28 cellular contexts compared by ENCODE assay signal in the genomic region with DNA sequence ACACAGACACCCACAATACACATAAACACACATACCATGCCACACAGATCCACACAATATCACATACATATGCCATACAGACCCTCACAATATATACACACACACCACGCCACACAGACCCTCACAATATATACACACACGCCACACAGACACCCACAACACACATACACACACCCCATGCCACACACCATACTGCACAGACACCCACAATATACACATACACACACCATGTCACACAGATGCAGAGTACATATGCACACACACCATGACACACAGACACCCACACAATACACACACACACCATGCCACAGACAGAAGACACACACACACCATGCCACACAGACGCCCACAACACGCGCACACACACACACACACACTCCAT. TPM values are rescaled to one million over a fixed set of nuclear protein-coding genes. Genes with fewer than 3 reads are reported as not detected.
"Had no signal": no experiment of that assay in that cellular context is flagged by ENCODE, and none has a peak within 500 bp of the region (broad histone marks: within the 10 kb centered on the region; RNA-seq: fewer than 3 reads in every experiment).

No MANE protein-coding gene starts in this region.

- FAIRE-seq: frontal cortex had no signal

- H3K9me3 ChIP-seq: ascending aorta, breast epithelium had no signal

- H3K27ac ChIP-seq: ascending aorta, breast epithelium, coronary artery, dorsolateral prefrontal cortex had no signal

- H3K27me3 ChIP-seq: ascending aorta, dorsolateral prefrontal cortex had no signal

- H3K4me1 ChIP-seq: ascending aorta, breast epithelium had no signal

- H3K36me3 ChIP-seq: ascending aorta, breast epithelium had no signal

- H3K4me3 ChIP-seq: ascending aorta, breast epithelium, coronary artery, dorsolateral prefrontal cortex had no signal

- DNase-seq: activated CD4-positive, alpha-beta memory T cell treated with anti-CD3 and anti-CD28 coated beads, Interleukin-2, amount 10 ng/mL, durations not matched to agents 7 days and 5 days; activated CD4-positive, alpha-beta T cell treated with anti-CD3 and anti-CD28 coated beads for 36 hours; activated CD4-positive, alpha-beta T cell treated with anti-CD3 and anti-CD28 coated beads, Interleukin-2, amount 10 ng/mL, durations not matched to agents 7 days and 5 days; activated CD4-positive, alpha-beta T cell treated with anti-CD3 and anti-CD28 coated beads, Interleukin-2, amount 50 U/mL, for 4 hours; activated CD4-positive, CD25-positive, alpha-beta regulatory T cell; activated CD4-positive, CD25-positive, alpha-beta regulatory T cell treated with anti-CD3 and anti-CD28 coated beads, Interleukin-2, amount 50 U/mL, for 72 hours; activated CD8-positive, alpha-beta memory T cell treated with anti-CD3 and anti-CD28 coated beads, Interleukin-2, amount 50 U/mL, for 48 hours; activated gamma-delta T cell; activated naive CD4-positive, alpha-beta T cell; activated naive CD4-positive, alpha-beta T cell treated with anti-CD3 and anti-CD28 coated beads, Interleukin-2, amount 10 ng/mL, durations not matched to agents 7 days and 5 days; activated naive CD8-positive, alpha-beta T cell treated with anti-CD3 and anti-CD28 coated beads, Interleukin-2, amount 10 ng/mL, durations not matched to agents 7 days and 5 days; activated T-cell treated with anti-CD3 and anti-CD28 coated beads for 4 hours; activated T-cell treated with anti-CD3 and anti-CD28 coated beads, Interleukin-2, amount 50 U/mL, for 24 hours; activated T-cell treated with anti-CD3 and anti-CD28 coated beads, Interleukin-2, amount 50 U/mL, for 72 hours; dorsolateral prefrontal cortex; effector memory CD4-positive, alpha-beta T cell; endodermal cell; foreskin fibroblast; head of caudate nucleus; T-helper 1 cell; T-helper 17 cell; T1000 had no signal

RNA-seq across cellular contexts. Expression of gene SHISAL1, which starts 43.6 kb away (rescaled TPM):
- total RNA-seq: activated CD4-positive, alpha-beta memory T cell treated with anti-CD3 and anti-CD28 coated beads, Interleukin-2, amount 10 ng/mL, durations not matched to agents 7 days and 5 days; activated CD4-positive, alpha-beta T cell treated with anti-CD3 and anti-CD28 coated beads for 36 hours; activated CD4-positive, alpha-beta T cell treated with anti-CD3 and anti-CD28 coated beads, Interleukin-2, amount 10 ng/mL, durations not matched to agents 7 days and 5 days; activated naive CD4-positive, alpha-beta T cell treated with anti-CD3 and anti-CD28 coated beads, Interleukin-2, amount 50 U/mL, for 72 hours; activated naive CD8-positive, alpha-beta T cell treated with anti-CD3 and anti-CD28 coated beads, Interleukin-2, amount 10 ng/mL, durations not matched to agents 7 days and 5 days; activated T-cell treated with anti-CD3 and anti-CD28 coated beads, Interleukin-2, amount 50 U/mL, for 72 hours; epithelial cell of proximal tubule; T-helper 17 cell had no signal
